In the genomic region with DNA sequence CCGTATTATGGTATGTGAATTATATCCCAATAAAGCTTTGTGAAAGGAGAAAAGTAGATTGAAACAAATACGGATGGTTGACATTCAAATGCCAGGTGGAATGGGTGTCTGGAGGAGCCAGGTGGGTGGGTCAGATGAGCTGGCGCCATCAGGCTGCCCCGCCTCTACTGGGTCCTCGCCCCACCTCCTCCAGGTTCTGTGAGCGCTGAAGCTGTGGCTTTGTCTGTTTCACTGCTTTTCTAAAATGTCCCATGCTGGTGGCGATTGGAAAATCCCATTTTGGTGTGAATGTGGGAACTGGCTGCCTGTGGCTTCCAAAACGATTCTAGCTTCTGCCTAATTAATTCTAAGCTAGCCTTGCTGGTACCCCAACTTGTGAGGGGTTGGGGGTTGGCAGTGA, we compare ENCODE assay signal across 30 cellular contexts.
"Had no signal": no experiment of that assay in that cellular context is flagged by ENCODE, and none has a peak within 500 bp of the region (broad histone marks: within the 10 kb centered on the region; RNA-seq: fewer than 3 reads in every experiment).

No MANE protein-coding gene starts in this region.

- DNase-seq: activated CD4-positive, alpha-beta T cell treated with anti-CD3 and anti-CD28 coated beads for 4 hours; activated CD4-positive, alpha-beta T cell treated with anti-CD3 and anti-CD28 coated beads, Interleukin-2, amount 50 U/mL, for 4 hours; activated naive CD4-positive, alpha-beta T cell; activated T-cell treated with anti-CD3 and anti-CD28 coated beads for 4 hours; activated T-cell treated with anti-CD3 and anti-CD28 coated beads, Interleukin-2, amount 50 U/mL, for 72 hours; central memory CD4-positive, alpha-beta T cell; dermis blood vessel endothelial cell; effector CD4-positive, alpha-beta T cell; esophagus squamous epithelium; foreskin melanocyte; heart right ventricle; left ventricle myocardium inferior; mammary epithelial cell; naive B cell; nephron progenitor cell; ovary; retina; sigmoid colon; small intestine; stimulated activated CD4-positive, alpha-beta T cell treated with anti-CD3 and anti-CD28 coated beads, Interleukin-1b, Interleukin-23, amount 100 ng/mL, for 48 hours; stimulated activated CD4-positive, alpha-beta T cell treated with anti-CD3 and anti-CD28 coated beads, Interleukin-4, amount 100 ng/mL, for 4 hours; stimulated activated CD8-positive, alpha-beta memory T cell treated with anti-CD3 and anti-CD28 coated beads, Interleukin-4, amount 100 ng/mL, for 48 hours; stomach had no signal

- H3K9me3 ChIP-seq: breast epithelium, esophagus squamous epithelium, heart right ventricle, left ventricle myocardium inferior, ovary, prostate gland, sigmoid colon, stomach, tibial artery had no signal

- H3K27me3 ChIP-seq: breast epithelium, esophagus squamous epithelium, heart right ventricle, ovary, sigmoid colon, stomach, tibial artery had no signal

- H3K27ac Mint-ChIP-seq: activated naive CD4-positive, alpha-beta T cell treated with anti-CD3 and anti-CD28 coated beads, Interleukin-2, amount 50 U/mL, for 72 hours; activated T-cell treated with anti-CD3 and anti-CD28 coated beads, Interleukin-2, amount 50 U/mL, for 72 hours; nephron progenitor cell; stimulated activated memory B cell treated with anti-CD40 and anti-IgM and Interleukin-4, amounts not matched to agents 10 μg/mL and 1 μg/mL and 100 μg/mL, for 72 hours; T-helper 2 cell treated with Interferon-gamma antibody and Interleukin-4, amounts not matched to agents 5 μg/mL and 100 μg/mL, for 36 hours had no signal

- H3K9me3 Mint-ChIP-seq: activated naive CD4-positive, alpha-beta T cell treated with anti-CD3 and anti-CD28 coated beads, Interleukin-2, amount 50 U/mL, for 72 hours; activated T-cell treated with anti-CD3 and anti-CD28 coated beads, Interleukin-2, amount 50 U/mL, for 72 hours; stimulated activated memory B cell treated with anti-CD40 and anti-IgM and Interleukin-4, amounts not matched to agents 10 μg/mL and 1 μg/mL and 100 μg/mL, for 72 hours; T-helper 2 cell treated with Interferon-gamma antibody and Interleukin-4, amounts not matched to agents 5 μg/mL and 100 μg/mL, for 36 hours had no signal

- H3K36me3 ChIP-seq: breast epithelium, left ventricle myocardium inferior, ovary, prostate gland had no signal

- H3K4me3 Mint-ChIP-seq: activated T-cell treated with anti-CD3 and anti-CD28 coated beads, Interleukin-2, amount 50 U/mL, for 72 hours; nephron progenitor cell; stimulated activated memory B cell treated with anti-CD40 and anti-IgM and Interleukin-4, amounts not matched to agents 10 μg/mL and 1 μg/mL and 100 μg/mL, for 72 hours; T-helper 2 cell treated with Interferon-gamma antibody and Interleukin-4, amounts not matched to agents 5 μg/mL and 100 μg/mL, for 36 hours had no signal

- H3K27ac ChIP-seq: breast epithelium, epithelial cell of prostate, esophagus squamous epithelium, heart right ventricle, ovary, prostate gland, sigmoid colon, stomach, tibial artery had no signal

- H3K27me3 Mint-ChIP-seq: naive B cell; stimulated activated memory B cell treated with anti-CD40 and anti-IgM and Interleukin-4, amounts not matched to agents 10 μg/mL and 1 μg/mL and 100 μg/mL, for 72 hours had no signal

- H3K4me1 ChIP-seq: breast epithelium, prostate gland, tibial artery had no signal

- H3K4me3 ChIP-seq: breast epithelium, esophagus squamous epithelium, heart right ventricle, left ventricle myocardium inferior, ovary, prostate gland, sigmoid colon, stomach, tibial artery had no signal

- ATAC-seq: activated naive CD4-positive, alpha-beta T cell treated with anti-CD3 and anti-CD28 coated beads, Interleukin-2, amount 50 U/mL, for 72 hours; activated T-cell treated with anti-CD3 and anti-CD28 coated beads, Interleukin-2, amount 50 U/mL, for 72 hours; heart right ventricle; stimulated activated memory B cell treated with anti-CD40 and anti-IgM and Interleukin-4, amounts not matched to agents 10 μg/mL and 1 μg/mL and 100 μg/mL, for 72 hours had no signal
